11 cellular contexts compared by ENCODE assay signal in genomic region chr5:73042993-73043392, GRCh38.
"Had no signal": no experiment of that assay in that cellular context is flagged by ENCODE, and none has a peak within 500 bp of the region (broad histone marks: within the 10 kb centered on the region; RNA-seq: fewer than 3 reads in every experiment).

No MANE protein-coding gene starts in this region.

- H3K9me3 ChIP-seq: HAP-1 had no signal

- H3K27me3 Mint-ChIP-seq: IgD-negative memory B cell had no signal

- DNase-seq: GOT3, H7, HFFc6, Karpas-422, KBM-7 had no signal

- H3K36me3 Mint-ChIP-seq: IgD-negative memory B cell had no signal

- H3K27ac ChIP-seq: HL-60, KMS-11 had no signal

- H3K9ac ChIP-seq: KMS-11 had no signal

- ATAC-seq: HCT116, HepG2 had no signal

- H3K36me3 ChIP-seq: HAP-1 had no signal

- H3K4me1 ChIP-seq: HAP-1 had no signal

- H3K4me3 Mint-ChIP-seq: HFFc6 had no signal

- FAIRE-seq: HepG2 had no signal

- H3K4me1 Mint-ChIP-seq: IgD-negative memory B cell had no signal

- H3K4me2 ChIP-seq: KMS-11 had no signal

- H3K9me3 Mint-ChIP-seq: HFFc6 had no signal

- H3K4me3 ChIP-seq: HAP-1 had no signal

- H3K27ac Mint-ChIP-seq: HFFc6, IgD-negative memory B cell had no signal
